ENCODE assay signal across 13 cellular contexts in genomic region chr7:90520484-90520883, GRCh38. TPM values are rescaled to one million over a fixed set of nuclear protein-coding genes. Genes with fewer than 3 reads are reported as not detected.
DNase-seq lines count a peak whose midpoint lies in the region; ATAC-seq and TF ChIP-seq lines count a peak whose summit lies in the region.
"Had no signal": no experiment of that assay in that cellular context is flagged by ENCODE, and none has a peak within 500 bp of the region (broad histone marks: within the 10 kb centered on the region; RNA-seq: fewer than 3 reads in every experiment).

No MANE protein-coding gene starts in this region.

- H3K79me2 ChIP-seq in osteoblast (ENCODE audit: insufficient read depth, low read length), result no peaks in the 10 kb centered on the region

- WGBS in adrenal gland, 4 donors, result 24 to 42% (median 30%) methylated on average over 5 of the region's 5 CpGs

- H3K4me1 ChIP-seq in osteoblast (ENCODE audit: insufficient read depth, low read length), result no peaks in the 10 kb centered on the region
- no peaks in the 10 kb centered on the region for H3K4me1 ChIP-seq in adrenal gland (replicated peaks in 1 of 2)

- intact Hi-C loops in adrenal gland (cut with DNase I), result no loop called here

- DNase-seq in GM12865 (ENCODE audit: low read depth) (no peak), NB4 (ENCODE audit: low read depth) (peak; percentile 19), dermis blood vessel endothelial cell (peak; percentile 29), osteoblast (ENCODE audit: insufficient read length, low spot score, missing footprints) (no peak), adrenal gland (no peak)
- no peak for DNase-seq in stimulated activated CD4-positive, alpha-beta T cell treated with anti-CD3 and anti-CD28 coated beads, Interleukin-4, amount 100 ng/mL, for 1 hour
- DNase-seq: cortex of kidney; stimulated activated CD4-positive, alpha-beta T cell treated with anti-CD3 and anti-CD28 coated beads, Interleukin-2, amount 100 ng/mL, for 48 hours had no signal

- TF ChIP-seq POLR2A in NB4 (IDR thresholded peaks at IDR 0.05; ENCODE audit: extremely low read depth, insufficient read length) (no peak), adrenal gland (IDR thresholded peaks at IDR 0.05) (no peak)

- no peaks in the 10 kb centered on the region for H3K27me3 ChIP-seq in osteoblast (ENCODE audit: insufficient read depth, low read length)
- no peaks in the 10 kb centered on the region for H3K27me3 ChIP-seq in adrenal gland

- H3K4me2 ChIP-seq in osteoblast (ENCODE audit: insufficient read depth, low read length), result no peak overlapping the region
- H3K4me2 ChIP-seq: KMS-11 had no signal

- ATAC-seq in HG02852 (IDR thresholded peaks at IDR 0.05; ENCODE audit: unreplicated experiment), result no peak

- H3K27ac ChIP-seq in osteoblast (ENCODE audit: low read depth, low read length) (no peak overlapping the region), adrenal gland (no peak overlapping the region)
- H3K27ac ChIP-seq: KMS-11 had no signal

- H2AFZ ChIP-seq in osteoblast (ENCODE audit: low read length), result no peak overlapping the region

- no peak overlapping the region for H3K4me3 ChIP-seq in GM12865 (ENCODE audit: low read depth, low read length)
- no peak overlapping the region for H3K4me3 ChIP-seq in NB4 (ENCODE audit: low read depth, low read length)
- no peak overlapping the region for H3K4me3 ChIP-seq in osteoblast (ENCODE audit: insufficient read depth, low read length)
- H3K4me3 ChIP-seq in adrenal gland, result no peak overlapping the region

- H3K36me3 ChIP-seq in osteoblast (ENCODE audit: insufficient read depth, low read length), result no peaks in the 10 kb centered on the region
- H3K36me3 ChIP-seq in adrenal gland (replicated peaks in 1 of 2), result no peaks in the 10 kb centered on the region

- no peaks in the 10 kb centered on the region for H4K20me1 ChIP-seq in osteoblast (ENCODE audit: insufficient read depth, low read length)

- TF ChIP-seq CTCF in GM12865 (IDR thresholded peaks at IDR 0.05; ENCODE audit: insufficient read depth, low read depth, low read length, missing control alignments) (peak; percentile 42), NB4 (IDR thresholded peaks at IDR 0.05; ENCODE audit: low read depth, low read length) (peak; percentile 39), osteoblast (IDR thresholded peaks at IDR 0.05; ENCODE audit: extremely low read depth, low read depth, low read length) (peak; percentile 55), adrenal gland (IDR thresholded peaks at IDR 0.05) (peak in 2 of 6 experiments; percentile 16 to 23)

- H3K9me3 ChIP-seq in osteoblast (ENCODE audit: low read depth, low read length), result no peaks in the 10 kb centered on the region
- no peaks in the 10 kb centered on the region for H3K9me3 ChIP-seq in adrenal gland (replicated peaks in 1 of 3)

RNA-seq across cellular contexts. Expression of gene PTTG1IP2, which starts 51.0 kb away (rescaled TPM):
- total RNA-seq in dermis blood vessel endothelial cell, result not detected in 2 replicates
- total RNA-seq in osteoblast, result not detected in 2 replicates
- total RNA-seq in adrenal gland, result not detected
- polyA plus RNA-seq in adrenal gland, result not detected
- total RNA-seq: G401, subcutaneous adipose tissue had no signal
- polyA plus RNA-seq: neural cell had no signal

Comparison
In these comparisons a context has a peak if more than half of its experiments do, and no peak if none do; other contexts are left out.
1. DNase-seq: peak in NB4 (single experiment) and dermis blood vessel endothelial cell (single experiment); none in GM12865 (single experiment), osteoblast (single experiment), adrenal gland (0 of 7) and stimulated activated CD4-positive, alpha-beta T cell treated with anti-CD3 and anti-CD28 coated beads, Interleukin-4, amount 100 ng/mL, for 1 hour (single experiment).